25 cellular contexts compared by ENCODE assay signal in the genomic region with DNA sequence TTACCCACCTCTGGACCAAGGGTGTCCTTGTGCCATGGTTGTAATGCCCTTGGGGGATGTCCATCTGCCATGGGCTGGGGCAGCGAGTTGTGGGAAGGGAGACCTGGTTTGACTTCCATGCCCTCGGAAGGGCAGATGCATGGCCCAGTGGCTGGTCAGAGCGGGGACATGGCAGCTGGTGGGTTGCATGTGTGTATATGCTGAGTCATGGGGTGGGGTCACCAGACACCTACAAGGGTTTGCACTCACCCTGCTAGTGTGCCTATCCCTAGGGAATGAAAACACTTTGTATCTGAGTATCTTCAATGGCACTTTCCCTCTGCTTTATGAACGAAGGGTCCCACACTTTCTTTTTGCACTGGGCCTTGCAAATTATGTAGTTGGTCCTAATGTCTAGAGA. TPM values are rescaled to one million over a fixed set of nuclear protein-coding genes. Genes with fewer than 3 reads are reported as not detected.
DNase-seq lines count a peak whose midpoint lies in the region; ATAC-seq, FAIRE-seq and TF ChIP-seq lines count a peak whose summit lies in the region.
"Had no signal": no experiment of that assay in that cellular context is flagged by ENCODE, and none has a peak within 500 bp of the region (broad histone marks: within the 10 kb centered on the region; RNA-seq: fewer than 3 reads in every experiment).

No MANE protein-coding gene starts in this region.

- TF ChIP-seq POLR2A in HepG2 (IDR thresholded peaks at IDR 0.05; ENCODE audit: insufficient read depth in 1 of 2, low read depth in 2 of 2, low read length in 2 of 2) (no peak), right lobe of liver (IDR thresholded peaks at IDR 0.05) (no peak), K562 (conservative IDR thresholded peaks at IDR 0.05) (no peak), GM18505 (IDR thresholded peaks at IDR 0.05; ENCODE audit: borderline replicate concordance, extremely low read depth, insufficient read depth, insufficient read length) (no peak), GM12891 (IDR thresholded peaks at IDR 0.05; ENCODE audit: low read depth, low read length) (no peak)

- TF ChIP-seq RAD21 in HepG2 (CRISPR knock-in tag; IDR thresholded peaks at IDR 0.05) (no peak), K562 (CRISPR knock-in tag; conservative IDR thresholded peaks at IDR 0.05 in 1 of 2, IDR thresholded peaks at IDR 0.05 in 1 of 2) (no peak)

- DNase-seq in HepG2 (ENCODE audit: low spot score) (no peak), right lobe of liver (no peak), K562 (ENCODE audit: extremely low read depth in 1 of 4, low spot score in 3 of 4) (no peak), neuronal stem cell (ENCODE audit: low spot score) (no peak), GM12891 (ENCODE audit: insufficient read length, low spot score) (no peak), NCI-H82 treated with DMSO at 0.1 percent for 48 hours (lab: John Stamatoyannopoulos, UW; ENCODE audit: unreplicated experiment) (no peak)
- DNase-seq: 8988T; C1 segment of cervical spinal cord; Calu3; CD4-positive, alpha-beta memory T cell; COR-L47; DMS53; DMS79 treated with DMSO at 0.1 percent for 48 hours; GF-D8; GM23248; H7; HCEC 1CT had no signal

- H4K8ac ChIP-seq in neuronal stem cell (ENCODE audit: low read depth, low read length), result no peak overlapping the region

- in situ Hi-C loops in HepG2 (cut with HindIII; ENCODE audit: extremely low pct_ligation_motif_present, low pct_unique_long_range_greater_than_20kb) (no loop called here), K562 (cut with MboI) (no loop called here)

- H2AFZ ChIP-seq in HepG2 (ENCODE audit: low read length), result no peak overlapping the region
- H2AFZ ChIP-seq in K562 (ENCODE audit: low read depth, low read length), result no peak overlapping the region
- no peak overlapping the region for H2AFZ ChIP-seq in neuronal stem cell (ENCODE audit: low read length)
- H2AFZ ChIP-seq: GM23248 had no signal

- H3K18ac ChIP-seq in neuronal stem cell (ENCODE audit: low read length), result peak overlapping the region; percentile 20

- no peak overlapping the region for H3K14ac ChIP-seq in neuronal stem cell (ENCODE audit: low read length)

- H4K91ac ChIP-seq in neuronal stem cell (ENCODE audit: low read depth, low read length, poor library complexity), result no peak overlapping the region

- no peaks in the 10 kb centered on the region for H3K36me3 ChIP-seq in HepG2 (replicated peaks in 1 of 2; ENCODE audit: control insufficient read depth in 1 of 2, insufficient read depth in 2 of 2, low read length in 2 of 2)
- H3K36me3 ChIP-seq in right lobe of liver, result no peaks in the 10 kb centered on the region
- H3K36me3 ChIP-seq in K562 (ENCODE audit: control insufficient read depth, insufficient read depth, low read length), result no peaks in the 10 kb centered on the region
- no peaks in the 10 kb centered on the region for H3K36me3 ChIP-seq in neuronal stem cell (replicated peaks in 1 of 2; ENCODE audit: control insufficient read depth in 2 of 2, insufficient read depth in 2 of 2, low read length in 2 of 2)

- H3K79me2 ChIP-seq in HepG2 (ENCODE audit: insufficient read depth, low read length) (no peaks in the 10 kb centered on the region), K562 (ENCODE audit: control insufficient read depth, insufficient read depth, low read length) (no peaks in the 10 kb centered on the region)

- TF ChIP-seq CTCF in HepG2 (CRISPR knock-in tag; IDR thresholded peaks at IDR 0.05), result no peak
- no peak for TF ChIP-seq CTCF in right lobe of liver (IDR thresholded peaks at IDR 0.05)
- TF ChIP-seq CTCF in K562 (IDR thresholded peaks at IDR 0.05 in 2 of 3, conservative IDR thresholded peaks at IDR 0.05 in 1 of 3; ENCODE audit: insufficient read depth in 2 of 3, low read depth in 1 of 3, low read length in 3 of 3), result no peak

- H3K27ac ChIP-seq in HepG2 (ENCODE audit: extremely low read length, insufficient read depth, low read length), result no peak overlapping the region
- no peak overlapping the region for H3K27ac ChIP-seq in right lobe of liver
- no peak overlapping the region for H3K27ac ChIP-seq in K562 (ENCODE audit: extremely low read depth, low read depth, low read length)
- no peak overlapping the region for H3K27ac ChIP-seq in neuronal stem cell (replicated peaks; ENCODE audit: low read length)
- H3K27ac ChIP-seq: GM23248 had no signal

- no peak overlapping the region for H2AK5ac ChIP-seq in neuronal stem cell (ENCODE audit: low read depth, low read length)

- no peak overlapping the region for H3K4me2 ChIP-seq in HepG2 (ENCODE audit: low read depth, low read length)
- H3K4me2 ChIP-seq in K562 (ENCODE audit: insufficient read depth, low read length), result no peak overlapping the region
- H3K4me2 ChIP-seq in neuronal stem cell (ENCODE audit: insufficient read depth, low read length, poor library complexity, severe bottlenecking), result no peak overlapping the region

- H3K9me3 ChIP-seq in HepG2 (ENCODE audit: low read length), result no peaks in the 10 kb centered on the region
- no peaks in the 10 kb centered on the region for H3K9me3 ChIP-seq in right lobe of liver
- H3K9me3 ChIP-seq in K562 (replicated peaks; ENCODE audit: control insufficient read depth, insufficient read depth, low read depth, low read length), result no peaks in the 10 kb centered on the region
- H3K9me3 ChIP-seq in neuronal stem cell (replicated peaks in 1 of 2; ENCODE audit: control insufficient read depth in 2 of 2, insufficient read depth in 1 of 2, low read depth in 1 of 2, low read length in 2 of 2), result no peaks in the 10 kb centered on the region

- BruUV-seq in HepG2 (replicated peaks; lab: Mats Ljungman, UMichigan) (no TSS peak), K562 (replicated peaks; lab: Mats Ljungman, UMichigan) (no TSS peak)

- H3K9me1 ChIP-seq in K562 (ENCODE audit: control insufficient read depth, insufficient read depth, low read length), result no peaks in the 10 kb centered on the region

- H2BK5ac ChIP-seq in neuronal stem cell (ENCODE audit: low read length), result no peak overlapping the region

- H3K4me3 ChIP-seq in HepG2 (replicated peaks in 1 of 3; ENCODE audit: insufficient read depth in 1 of 3, low read depth in 2 of 3, low read length in 3 of 3) (no peak overlapping the region), right lobe of liver (no peak overlapping the region), K562 (no peak overlapping the region), neuronal stem cell (ENCODE audit: low read length in 2 of 2) (peak overlapping the region in 1 of 2 donors; percentile 6)
- H3K4me3 ChIP-seq: GM23248 had no signal

- H2BK15ac ChIP-seq in neuronal stem cell (ENCODE audit: low read length), result no peak overlapping the region

- no peak overlapping the region for H2BK12ac ChIP-seq in neuronal stem cell (ENCODE audit: low read length)

- H3K4ac ChIP-seq in neuronal stem cell (ENCODE audit: low read length), result no peak overlapping the region

- H3K79me1 ChIP-seq in neuronal stem cell (ENCODE audit: low read depth, low read length), result no peaks in the 10 kb centered on the region

- peak overlapping the region; percentile 85 for H3K23ac ChIP-seq in neuronal stem cell (ENCODE audit: low read depth, low read length, poor library complexity)

- H3K9ac ChIP-seq in HepG2 (ENCODE audit: insufficient read depth, low read depth, low read length), result no peak overlapping the region
- no peak overlapping the region for H3K9ac ChIP-seq in K562 (ENCODE audit: insufficient read depth in 1 of 2, low read depth in 2 of 2, low read length in 2 of 2)
- H3K9ac ChIP-seq in neuronal stem cell (ENCODE audit: low read depth, low read length, poor library complexity), result no peak overlapping the region
- H3K9ac ChIP-seq: GM23248 had no signal

- no peak overlapping the region for H2BK120ac ChIP-seq in neuronal stem cell (ENCODE audit: low read depth, low read length)

- no peak for ATAC-seq in HepG2
- ATAC-seq in right lobe of liver, result no peak
- no peak for ATAC-seq in K562
- no peak for ATAC-seq in GM18505 (IDR thresholded peaks at IDR 0.05; ENCODE audit: unreplicated experiment)

- CTCF ChIA-PET in HepG2 (lab: Yijun Ruan, JAX; ENCODE audit: low intra/inter-chr PET ratio, low total read pairs), result no interaction called here
- CTCF ChIA-PET in K562 (lab: Yijun Ruan, JAX; ENCODE audit: low intra/inter-chr PET ratio), result no interaction called here

- intact Hi-C loops in HepG2 (cut with micrococcal nuclease; ENCODE audit: unreplicated experiment) (no loop called here), right lobe of liver (cut with DNase I) (no loop called here), K562 (cut with micrococcal nuclease) (no loop called here)

- POLR2A ChIA-PET in HepG2 (lab: Yijun Ruan, JAX), result no interaction called here
- POLR2A ChIA-PET in K562 (lab: Yijun Ruan, JAX), result interaction anchor here (0.6 to 0.9 kb wide), 2 partner anchors 307 to 1130 kb away, joined by 3 read pairs; no protein-coding TSS in a partner anchor

- FAIRE-seq in HepG2 (lab: Jason Lieb, UNC), result no peak
- FAIRE-seq in K562 (lab: Jason Lieb, UNC), result no peak
- no peak for FAIRE-seq in GM12891 (lab: Jason Lieb, UNC)
- FAIRE-seq: GM12892, GM19239, H1 had no signal

- TF ChIP-seq EP300 in HepG2 (IDR thresholded peaks at IDR 0.05; ENCODE audit: low read depth in 2 of 2, low read length in 2 of 2) (no peak), HepG2 (CRISPR knock-in tag; IDR thresholded peaks at IDR 0.05; ENCODE audit: borderline replicate concordance) (no peak), K562 (IDR thresholded peaks at IDR 0.05; ENCODE audit: low read length) (no peak)

- peaks cover 53% of the 10 kb centered on the region for H3K4me1 ChIP-seq in HepG2 (ENCODE audit: insufficient read depth, low read length)
- peaks cover 0 to 4% (median 0%) of the 10 kb centered on the region in 4 donors for H3K4me1 ChIP-seq in right lobe of liver
- no peaks in the 10 kb centered on the region for H3K4me1 ChIP-seq in K562 (replicated peaks in 1 of 2; ENCODE audit: control insufficient read depth in 2 of 2, insufficient read depth in 2 of 2, low read length in 2 of 2)
- H3K4me1 ChIP-seq in neuronal stem cell (ENCODE audit: control insufficient read depth in 2 of 2, insufficient read depth in 1 of 2, low read depth in 1 of 2, low read length in 2 of 2), result no peaks in the 10 kb centered on the region

- WGBS in HepG2 (ENCODE audit: low lambda C conversion rate), result 82% methylated on average over 1 of the region's 4 CpGs
- WGBS in right lobe of liver (ENCODE audit: insufficient coverage, low coverage, low lambda C conversion rate, missing lambda C conversion rate), result 78% methylated on average over 4 of the region's 4 CpGs
- 6% methylated on average over 4 of the region's 4 CpGs for whole genome bisulfite sequencing in K562 (ENCODE audit: insufficient coverage, low coverage, missing lambda C conversion rate)
- WGBS in neuronal stem cell (ENCODE audit: extremely low coverage in 2 of 2, insufficient read length in 2 of 2, insufficient replicate concordance in 1 of 2), 2 donors, result no CpG with 5 or more reads among the region's 4 CpGs

- H4K20me1 ChIP-seq in HepG2 (ENCODE audit: insufficient read depth, low read length) (no peaks in the 10 kb centered on the region), K562 (replicated peaks; ENCODE audit: control insufficient read depth, insufficient read depth, low read length) (no peaks in the 10 kb centered on the region; the same call in 1 of the 2 replicates)

- peaks cover 1 to 3% of the 10 kb centered on the region in 2 experiments; a peak in 1 of 5 replicates for H3K27me3 ChIP-seq in HepG2 (ENCODE audit: control insufficient read depth in 1 of 2, insufficient read depth in 2 of 2, low read length in 2 of 2)
- H3K27me3 ChIP-seq in right lobe of liver, result no peaks in the 10 kb centered on the region
- peaks cover 39 to 67% of the 10 kb centered on the region in 2 experiments for H3K27me3 ChIP-seq in K562 (ENCODE audit: control insufficient read depth in 2 of 2, insufficient read depth in 2 of 2, low read length in 2 of 2)
- peaks cover 0 to 41% (median 0%) of the 10 kb centered on the region in 3 experiments for H3K27me3 ChIP-seq in neuronal stem cell (ENCODE audit: control insufficient read depth in 3 of 3, insufficient read depth in 3 of 3, low read depth in 1 of 3, low read length in 3 of 3)

RNA-seq across cellular contexts. Expression of a gene that starts 10.6 kb away (rescaled TPM):
- total RNA-seq in HepG2 (2016; rRNA removed; fragmentation: Illumina TruSeq; extraction: Trizol) (1.8 and 1.9 TPM in 2 replicates), right lobe of liver (1 to 10 TPM; 5.2 to 7.0 (median 5.7) TPM), K562 (2014; rRNA removed) (not detected in 2 replicates), K562 (2014; rRNA removed; fragmentation: Illumina TruSeq; extraction: Trizol) (not detected in 2 replicates), K562 (2015; rRNA removed; fragmentation: Illumina TruSeq; extraction: Trizol) (not detected in 2 replicates), K562 (2021) (0.11 TPM in 1 of 2 replicates, not detected in the other)
- 0.71 TPM in 2 replicates for total RNA-seq in HepG2 (2016; cell fraction: cytosol; rRNA removed; fragmentation: Illumina TruSeq; extraction: Trizol; ENCODE audit: low read depth)
- 1.8 and 2.1 TPM in 2 replicates for total RNA-seq in HepG2 (2016; cell fraction: insoluble cytoplasmic fraction; rRNA removed; fragmentation: Illumina TruSeq; extraction: Trizol)
- 1.4 and 1.5 TPM in 2 replicates for total RNA-seq in HepG2 (2016; cell fraction: membrane; rRNA removed; fragmentation: Illumina TruSeq; extraction: Trizol)
- 2.8 and 3.7 TPM in 2 replicates for total RNA-seq in HepG2 (2016; cell fraction: nucleus; rRNA removed; fragmentation: Illumina TruSeq; extraction: Trizol)
- polyA plus RNA-seq in HepG2 (2011; rRNA removed) (4.3 and 5.3 TPM in 2 replicates), K562 (2011; rRNA removed) (not detected in 2 replicates), K562 (2014; fragmentation: Illumina TruSeq; extraction: Trizol) (not detected in 2 replicates), K562 (2014; fragmentation: Nextera tagmentation; extraction: Ambion mirVana) (not detected), K562 (2014; rRNA removed) (not detected in 2 replicates)
- 4.9 and 7.0 TPM in 2 replicates for polyA plus RNA-seq in HepG2 (2011; cell fraction: cytosol; rRNA removed)
- 6.6 and 9.3 TPM in 2 replicates for polyA plus RNA-seq in HepG2 (2011; cell fraction: nucleus; rRNA removed)
- 6.9 and 8.5 TPM in 2 replicates for polyA plus RNA-seq in HepG2 (2012)
- 0.77 and 0.84 TPM in 2 replicates for polyA plus RNA-seq in HepG2 (2016; cell fraction: cytosol; fragmentation: Illumina TruSeq; extraction: Trizol; ENCODE audit: low read depth)
- polyA plus RNA-seq in HepG2 (2016; cell fraction: insoluble cytoplasmic fraction; fragmentation: Illumina TruSeq; extraction: Trizol; ENCODE audit: low read depth), result 3.8 and 5.8 TPM in 2 replicates
- polyA plus RNA-seq in HepG2 (2016; cell fraction: membrane; fragmentation: Illumina TruSeq; extraction: Trizol; ENCODE audit: low read depth), result 2.1 and 2.2 TPM in 2 replicates
- polyA plus RNA-seq in HepG2 (2016; cell fraction: nucleus; fragmentation: Illumina TruSeq; extraction: Trizol; ENCODE audit: insufficient read depth, low read depth), result 7.4 and 7.8 TPM in 2 replicates
- 10.9 TPM in 1 of 2 replicates, not detected in the other for polyA minus RNA-seq in HepG2 (2011; rRNA and poly(A)+ RNA removed; ENCODE audit: low replicate concordance)
- polyA minus RNA-seq in HepG2 (2011; cell fraction: cytosol; rRNA and poly(A)+ RNA removed), result 3.4 and 5.0 TPM in 2 replicates
- polyA minus RNA-seq in HepG2 (2011; cell fraction: nucleus; rRNA and poly(A)+ RNA removed), result 8.7 and 9.5 TPM in 2 replicates
- total RNA-seq in K562 (2011; cell fraction: chromatin; rRNA removed; ENCODE audit: low replicate concordance), result not detected in 2 replicates
- not detected in 2 replicates for total RNA-seq in K562 (2011; cell fraction: nucleolus; rRNA removed)
- not detected in 2 replicates for total RNA-seq in K562 (2011; cell fraction: nucleoplasm; rRNA removed)
- polyA plus RNA-seq in K562 (2011; cell fraction: cytosol; rRNA removed), result not detected in 2 replicates
- not detected in 2 replicates for polyA plus RNA-seq in K562 (2011; cell fraction: nucleus; rRNA removed)
- polyA plus RNA-seq in K562 (2012), result not detected in 2 replicates
- not detected in 2 replicates for polyA minus RNA-seq in K562 (2011; rRNA and poly(A)+ RNA removed)
- polyA minus RNA-seq in K562 (2011; cell fraction: cytosol; rRNA and poly(A)+ RNA removed), result not detected in 2 replicates
- polyA minus RNA-seq in K562 (2011; cell fraction: nucleus; rRNA and poly(A)+ RNA removed), result not detected in 2 replicates
- polyA plus RNA-seq in neuronal stem cell (2013, experiment 1 of 2), result 0.10 TPM
- 0.10 TPM for polyA plus RNA-seq in neuronal stem cell (2013, experiment 2 of 2)
- polyA plus RNA-seq in GM12891 (2012; ENCODE audit: low read depth, missing spikeins), result 2.9 TPM
- total RNA-seq: A673; CD4-positive, alpha-beta memory T cell; Daoy; G401; GM23248 had no signal
- polyA plus RNA-seq: BJ; CD4-positive, alpha-beta memory T cell; GM23248 had no signal
